24 cellular contexts compared by ENCODE assay signal in the genomic region with DNA sequence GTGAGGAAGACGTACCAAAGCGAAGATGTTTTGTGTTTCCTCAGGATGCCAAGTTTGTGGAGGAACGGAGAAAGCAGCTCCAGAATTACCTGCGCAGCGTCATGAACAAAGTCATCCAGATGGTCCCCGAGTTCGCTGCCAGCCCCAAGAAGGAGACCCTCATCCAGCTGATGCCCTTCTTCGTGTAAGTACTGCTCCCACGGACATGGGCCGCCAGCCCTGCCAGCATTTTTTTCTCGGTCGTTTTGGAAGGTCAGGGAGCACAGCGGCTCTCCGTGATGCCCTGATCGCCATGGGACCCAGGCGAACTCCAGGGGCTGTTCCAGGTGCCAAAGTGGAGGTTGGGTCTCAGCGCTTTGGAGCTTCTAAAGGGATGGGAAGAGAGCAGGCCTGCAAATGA.
A peak's percentile ranks its signal among the peaks of the same experiment; 100 is the strongest.
DNase-seq lines count a peak whose midpoint lies in the region; ATAC-seq and TF ChIP-seq lines count a peak whose summit lies in the region.
"Had no signal": no experiment of that assay in that cellular context is flagged by ENCODE, and none has a peak within 500 bp of the region (broad histone marks: within the 10 kb centered on the region; RNA-seq: fewer than 3 reads in every experiment).

No MANE protein-coding gene starts in this region.

- ATAC-seq in Right ventricle myocardium superior (ENCODE audit: poor library complexity) = no peak
- no peak for ATAC-seq in stimulated activated naive B cell treated with anti-CD40 and anti-IgM and Interleukin-4, amounts not matched to agents 10 μg/mL and 1 μg/mL and 100 μg/mL, for 72 hours (replicated peaks)
- ATAC-seq in HG02938 (IDR thresholded peaks at IDR 0.05; ENCODE audit: unreplicated experiment) = no peak
- ATAC-seq: GM12878 had no signal

- no peak overlapping the region for H3K4me3 Mint-ChIP-seq in neural crest cell
- no peak overlapping the region for H3K4me3 Mint-ChIP-seq in stimulated activated naive B cell treated with anti-CD40 and anti-IgM and Interleukin-4, amounts not matched to agents 10 μg/mL and 1 μg/mL and 100 μg/mL, for 72 hours
- H3K4me3 Mint-ChIP-seq: CD14-positive monocyte; CD4-positive, alpha-beta memory T cell; CD8-positive, alpha-beta memory T cell had no signal

- no peaks in the 10 kb centered on the region for H3K9me3 Mint-ChIP-seq in neural crest cell
- no peaks in the 10 kb centered on the region for H3K9me3 Mint-ChIP-seq in stimulated activated naive B cell treated with anti-CD40 and anti-IgM and Interleukin-4, amounts not matched to agents 10 μg/mL and 1 μg/mL and 100 μg/mL, for 72 hours
- H3K9me3 Mint-ChIP-seq: CD8-positive, alpha-beta memory T cell had no signal

- no peaks in the 10 kb centered on the region for H3K27me3 ChIP-seq in right atrium auricular region
- H3K27me3 ChIP-seq in prostate gland (replicated peaks; ENCODE audit: insufficient read depth) = no peaks in the 10 kb centered on the region
- H3K27me3 ChIP-seq: BE2C, BLaER1 had no signal

- H3K4me1 ChIP-seq in right atrium auricular region = no peaks in the 10 kb centered on the region
- no peaks in the 10 kb centered on the region for H3K4me1 ChIP-seq in prostate gland (replicated peaks)
- H3K4me1 ChIP-seq: BE2C had no signal

- WGBS in prostate gland = 96% methylated on average over 17 of the region's 17 CpGs

- H3K4me3 ChIP-seq in right atrium auricular region = no peak overlapping the region
- H3K4me3 ChIP-seq in prostate gland = no peak overlapping the region
- H3K4me3 ChIP-seq: BLaER1, GM12878 had no signal

- TF ChIP-seq CTCF in right atrium auricular region (IDR thresholded peaks at IDR 0.05) (no peak), neural crest cell (conservative IDR thresholded peaks at IDR 0.05) (no peak), prostate gland (IDR thresholded peaks at IDR 0.05) (no peak)

- no peaks in the 10 kb centered on the region for H3K36me3 Mint-ChIP-seq in neural crest cell (ENCODE audit: low read depth)
- peaks cover 30 to 51% of the 10 kb centered on the region in 2 donors for H3K36me3 Mint-ChIP-seq in stimulated activated naive B cell treated with anti-CD40 and anti-IgM and Interleukin-4, amounts not matched to agents 10 μg/mL and 1 μg/mL and 100 μg/mL, for 72 hours

- peak overlapping the region; percentile 35 for H3K27ac Mint-ChIP-seq in neural crest cell (ENCODE audit: unreplicated experiment)
- peak overlapping the region; percentile 62 for H3K27ac Mint-ChIP-seq in stimulated activated naive B cell treated with anti-CD40 and anti-IgM and Interleukin-4, amounts not matched to agents 10 μg/mL and 1 μg/mL and 100 μg/mL, for 72 hours
- H3K27ac Mint-ChIP-seq: CD14-positive monocyte; CD4-positive, CD25-positive, alpha-beta regulatory T cell; CD8-positive, alpha-beta memory T cell had no signal

- no peaks in the 10 kb centered on the region for H3K9me3 ChIP-seq in right atrium auricular region
- H3K9me3 ChIP-seq in prostate gland = no peaks in the 10 kb centered on the region
- H3K9me3 ChIP-seq: BE2C, BLaER1 had no signal

- no peak for TF ChIP-seq POLR2A in prostate gland (IDR thresholded peaks at IDR 0.05)

- H3K4me1 Mint-ChIP-seq in neural crest cell = peaks cover 4% of the 10 kb centered on the region
- peaks cover 13 to 17% of the 10 kb centered on the region in 2 donors for H3K4me1 Mint-ChIP-seq in stimulated activated naive B cell treated with anti-CD40 and anti-IgM and Interleukin-4, amounts not matched to agents 10 μg/mL and 1 μg/mL and 100 μg/mL, for 72 hours
- H3K4me1 Mint-ChIP-seq: CD8-positive, alpha-beta memory T cell had no signal

- intact Hi-C loops in Right ventricle myocardium superior (cut with DNase I) (no loop called here), prostate gland (cut with DNase I) (no loop called here)

- H3K27me3 Mint-ChIP-seq in neural crest cell (ENCODE audit: low read depth) = no peaks in the 10 kb centered on the region
- H3K27me3 Mint-ChIP-seq in stimulated activated naive B cell treated with anti-CD40 and anti-IgM and Interleukin-4, amounts not matched to agents 10 μg/mL and 1 μg/mL and 100 μg/mL, for 72 hours = no peaks in the 10 kb centered on the region
- H3K27me3 Mint-ChIP-seq: CD4-positive, alpha-beta memory T cell; CD4-positive, CD25-positive, alpha-beta regulatory T cell had no signal

- DNase-seq in Right ventricle myocardium superior = peak; percentile 33
- DNase-seq in right atrium auricular region (ENCODE audit: low spot score) = no peak
- DNase-seq in neural crest cell (ENCODE audit: low read depth, low spot score) = no peak
- DNase-seq in stimulated activated naive B cell treated with anti-CD40 and anti-IgM and Interleukin-4, amounts not matched to agents 10 μg/mL and 1 μg/mL and 100 μg/mL, for 72 hours = no peak
- DNase-seq in prostate gland (ENCODE audit: low spot score) = no peak
- DNase-seq: 8988T; ACHN; BE2C; C1 segment of cervical spinal cord; CD4-positive, alpha-beta memory T cell; CD4-positive, CD25-positive, alpha-beta regulatory T cell; CD8-positive, alpha-beta memory T cell; COR-L47; DMS 273 treated with DMSO at 0.1 percent for 48 hours; DMS153; DMS53; DMS79; DND-41; EL; GDM1 had no signal

- no peaks in the 10 kb centered on the region for H3K36me3 ChIP-seq in right atrium auricular region
- H3K36me3 ChIP-seq in prostate gland = no peaks in the 10 kb centered on the region
- H3K36me3 ChIP-seq: BE2C had no signal

- H3K27ac ChIP-seq in right atrium auricular region = no peak overlapping the region
- H3K27ac ChIP-seq in prostate gland = no peak overlapping the region
- H3K27ac ChIP-seq: BLaER1 had no signal
